31 cellular contexts compared by ENCODE assay signal in the genomic region with DNA sequence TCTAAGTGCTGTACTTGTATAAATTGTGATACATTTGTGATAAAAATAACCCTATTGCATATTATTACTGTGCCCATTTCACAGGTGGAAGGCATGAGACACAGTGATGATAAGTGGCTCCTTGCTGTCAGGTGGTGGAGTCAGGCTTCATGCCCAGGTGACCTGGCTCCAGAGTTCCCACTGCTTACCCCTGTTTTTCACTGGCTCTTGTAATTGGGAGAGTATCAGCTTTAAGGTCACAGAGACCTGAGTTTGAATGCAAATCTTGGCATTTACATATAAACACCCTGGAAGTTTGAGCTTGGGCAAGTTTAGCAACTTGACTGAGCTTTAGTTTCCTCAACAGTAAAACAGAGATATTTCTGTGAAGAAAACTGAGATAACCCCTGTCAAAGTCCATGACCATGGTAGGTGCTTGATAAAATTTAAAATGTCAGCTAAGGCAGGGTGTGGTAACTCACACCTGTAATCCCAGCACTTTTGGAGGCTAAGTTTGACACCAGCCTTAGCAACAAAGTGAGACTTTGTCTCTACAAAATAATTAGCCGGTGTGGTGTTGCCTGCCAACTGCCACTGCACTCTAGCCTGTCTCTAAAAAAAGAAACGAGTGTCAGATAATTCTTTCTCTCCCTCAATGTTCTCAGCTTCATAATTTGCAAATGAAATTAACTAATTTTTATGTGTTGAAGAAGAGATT. TPM values are rescaled to one million over a fixed set of nuclear protein-coding genes. Genes with fewer than 3 reads are reported as not detected.
DNase-seq lines count a peak whose midpoint lies in the region; ATAC-seq, FAIRE-seq and TF ChIP-seq lines count a peak whose summit lies in the region.
"Had no signal": no experiment of that assay in that cellular context is flagged by ENCODE, and none has a peak within 500 bp of the region (broad histone marks: within the 10 kb centered on the region; RNA-seq: fewer than 3 reads in every experiment).

No MANE protein-coding gene starts in this region.

- peaks cover 3% of the 10 kb centered on the region; the same call in 1 of the 2 replicates for H3K4me1 ChIP-seq in HepG2 (ENCODE audit: insufficient read depth, low read length)
- no peaks in the 10 kb centered on the region for H3K4me1 ChIP-seq in right lobe of liver
- H3K4me1 ChIP-seq in heart left ventricle: peaks cover 0 to 20% (median 6%) of the 10 kb centered on the region in 12 donors
- H3K4me1 ChIP-seq in iPS-18a (ENCODE audit: control insufficient read depth, low read depth, low read length): peaks cover 31% of the 10 kb centered on the region
- H3K4me1 ChIP-seq: breast epithelium, tibial nerve had no signal

- no peak for TF ChIP-seq EP300 in HepG2 (IDR thresholded peaks at IDR 0.05; ENCODE audit: low read depth in 2 of 2, low read length in 2 of 2)
- TF ChIP-seq EP300 in HepG2 (CRISPR knock-in tag; IDR thresholded peaks at IDR 0.05; ENCODE audit: borderline replicate concordance): no peak

- no peaks in the 10 kb centered on the region for H3K9me3 ChIP-seq in HepG2 (ENCODE audit: low read length)
- H3K9me3 ChIP-seq in right lobe of liver: no peaks in the 10 kb centered on the region
- no peaks in the 10 kb centered on the region for H3K9me3 ChIP-seq in heart left ventricle
- no peaks in the 10 kb centered on the region for H3K9me3 ChIP-seq in iPS-18a (ENCODE audit: control insufficient read depth, low read depth, low read length)
- H3K9me3 ChIP-seq: breast epithelium, tibial nerve had no signal

- H3K27ac ChIP-seq in HepG2 (ENCODE audit: extremely low read length, insufficient read depth, low read length) (no peak overlapping the region), right lobe of liver (no peak overlapping the region), heart left ventricle (peak overlapping the region in 8 of 12 donors; percentile 7 to 58 (median 33)), iPS-18a (ENCODE audit: low read length) (peak overlapping the region; percentile 22)
- H3K27ac ChIP-seq: breast epithelium, epithelial cell of prostate, skin epidermis, tibial nerve had no signal

- WGBS in HepG2 (ENCODE audit: low lambda C conversion rate): 28% methylated on average over 2 of the region's 2 CpGs
- 56% methylated on average over 2 of the region's 2 CpGs for WGBS in right lobe of liver (ENCODE audit: insufficient coverage, low coverage, low lambda C conversion rate, missing lambda C conversion rate)
- 31 to 48% (median 32%) methylated on average over 2 of the region's 2 CpGs for WGBS in heart left ventricle, 4 donors

- no peak for ATAC-seq in HepG2
- no peak for ATAC-seq in right lobe of liver
- ATAC-seq in heart left ventricle: peak; percentile 71 to 88 (median 82)
- ATAC-seq in stimulated activated naive B cell treated with anti-CD40 and anti-IgM and Interleukin-4, amounts not matched to agents 10 μg/mL and 1 μg/mL and 100 μg/mL, for 72 hours (replicated peaks): peak in 1 of 2 donors; percentile 59
- ATAC-seq: activated CD8-positive, alpha-beta T cell treated with anti-CD3 and anti-CD28 coated beads for 36 hours; activated naive CD4-positive, alpha-beta T cell treated with anti-CD3 and anti-CD28 coated beads, Interleukin-2, amount 50 U/mL, for 72 hours; HCT116; left lobe of liver; naive thymus-derived CD4-positive, alpha-beta T cell had no signal

- TF ChIP-seq CTCF in HepG2 (CRISPR knock-in tag; IDR thresholded peaks at IDR 0.05): no peak
- no peak for TF ChIP-seq CTCF in right lobe of liver (IDR thresholded peaks at IDR 0.05)
- no peak for TF ChIP-seq CTCF in heart left ventricle (IDR thresholded peaks at IDR 0.05)

- peaks cover 0 to 28% of the 10 kb centered on the region in 2 donors for H3K27me3 Mint-ChIP-seq in stimulated activated naive B cell treated with anti-CD40 and anti-IgM and Interleukin-4, amounts not matched to agents 10 μg/mL and 1 μg/mL and 100 μg/mL, for 72 hours

- H3K27me3 ChIP-seq in HepG2 (ENCODE audit: control insufficient read depth in 1 of 2, insufficient read depth in 2 of 2, low read length in 2 of 2) (no peaks in the 10 kb centered on the region; a peak in 1 of 5 replicates), right lobe of liver (no peaks in the 10 kb centered on the region), heart left ventricle (no peaks in the 10 kb centered on the region), iPS-18a (ENCODE audit: control insufficient read depth, insufficient read depth, low read length) (no peaks in the 10 kb centered on the region)
- H3K27me3 ChIP-seq: breast epithelium, tibial nerve had no signal

- H3K79me2 ChIP-seq in HepG2 (ENCODE audit: insufficient read depth, low read length): no peaks in the 10 kb centered on the region

- no peaks in the 10 kb centered on the region for H3K36me3 Mint-ChIP-seq in stimulated activated naive B cell treated with anti-CD40 and anti-IgM and Interleukin-4, amounts not matched to agents 10 μg/mL and 1 μg/mL and 100 μg/mL, for 72 hours

- BruUV-seq in HepG2 (replicated peaks; lab: Mats Ljungman, UMichigan): no TSS peak

- H2AFZ ChIP-seq in HepG2 (ENCODE audit: low read length): no peak overlapping the region

- H3K9ac ChIP-seq in HepG2 (ENCODE audit: insufficient read depth, low read depth, low read length): no peak overlapping the region
- no peak overlapping the region for H3K9ac ChIP-seq in iPS-18a (ENCODE audit: low read length)

- peaks cover 3% of the 10 kb centered on the region in 2 donors for H3K9me3 Mint-ChIP-seq in stimulated activated naive B cell treated with anti-CD40 and anti-IgM and Interleukin-4, amounts not matched to agents 10 μg/mL and 1 μg/mL and 100 μg/mL, for 72 hours
- H3K9me3 Mint-ChIP-seq: activated CD8-positive, alpha-beta T cell treated with anti-CD3 and anti-CD28 coated beads for 36 hours; activated naive CD4-positive, alpha-beta T cell treated with anti-CD3 and anti-CD28 coated beads, Interleukin-2, amount 50 U/mL, for 72 hours; activated T-helper 2 cell treated with anti-CD3 and anti-CD28 coated beads, Interferon-gamma antibody, Interleukin-2, Interleukin-4, amounts not matched to agents 10 μg/mL and 5 μg/mL and 100 μg/mL, durations not matched to agents 14 hours and 24 hours and 36 hours; CD4-positive, alpha-beta T cell; immature natural killer cell had no signal

- DNase-seq in HepG2 (ENCODE audit: low spot score): no peak
- no peak for DNase-seq in right lobe of liver
- DNase-seq in heart left ventricle: peak in 3 of 5 donors; percentile 11 to 44 (median 44)
- DNase-seq in stimulated activated naive B cell treated with anti-CD40 and anti-IgM and Interleukin-4, amounts not matched to agents 10 μg/mL and 1 μg/mL and 100 μg/mL, for 72 hours: no peak
- DNase-seq in NCI-H1694 (lab: John Stamatoyannopoulos, UW): no peak
- DNase-seq in GM03348 (ENCODE audit: low spot score): no peak
- no peak for DNase-seq in DMS 273 (lab: John Stamatoyannopoulos, UW; ENCODE audit: unreplicated experiment)
- DNase-seq: 8988T; activated CD8-positive, alpha-beta T cell treated with anti-CD3 and anti-CD28 coated beads for 36 hours; CD4-positive, alpha-beta T cell; effector CD4-positive, alpha-beta T cell; EL; immature natural killer cell; IMR-90; naive thymus-derived CD4-positive, alpha-beta T cell; NCI-H1048; NCI-H1930; NCI-H226; NCI-H82; RPMI8226 had no signal

- no peak for TF ChIP-seq POLR2A in HepG2 (IDR thresholded peaks at IDR 0.05; ENCODE audit: insufficient read depth in 1 of 2, low read depth in 2 of 2, low read length in 2 of 2)
- TF ChIP-seq POLR2A in right lobe of liver (IDR thresholded peaks at IDR 0.05): no peak
- TF ChIP-seq POLR2A in heart left ventricle (IDR thresholded peaks at IDR 0.05): no peak

- no peak overlapping the region for H3K4me3 ChIP-seq in HepG2 (replicated peaks in 1 of 3; ENCODE audit: insufficient read depth in 1 of 3, low read depth in 2 of 3, low read length in 3 of 3)
- no peak overlapping the region for H3K4me3 ChIP-seq in right lobe of liver
- H3K4me3 ChIP-seq in heart left ventricle: no peak overlapping the region
- H3K4me3 ChIP-seq in iPS-18a (ENCODE audit: low read length): peak overlapping the region; percentile 21
- H3K4me3 ChIP-seq: breast epithelium, skin epidermis, tibial nerve had no signal

- in situ Hi-C loops in HepG2 (cut with HindIII; ENCODE audit: extremely low pct_ligation_motif_present, low pct_unique_long_range_greater_than_20kb): no loop called here

- POLR2A ChIA-PET in HepG2 (lab: Yijun Ruan, JAX): no interaction called here

- no peak for TF ChIP-seq RAD21 in HepG2 (CRISPR knock-in tag; IDR thresholded peaks at IDR 0.05)

- no peak overlapping the region for H3K4me2 ChIP-seq in HepG2 (ENCODE audit: low read depth, low read length)

- CTCF ChIA-PET in HepG2 (lab: Yijun Ruan, JAX; ENCODE audit: low intra/inter-chr PET ratio, low total read pairs): no interaction called here

- intact Hi-C loops in HepG2 (cut with micrococcal nuclease; ENCODE audit: unreplicated experiment) (no loop called here), right lobe of liver (cut with DNase I) (no loop called here), heart left ventricle (cut with DNase I) (no loop called here)

- no peak for FAIRE-seq in HepG2 (lab: Jason Lieb, UNC)
- FAIRE-seq: GM19239 had no signal

- no peak overlapping the region for H3K4me3 Mint-ChIP-seq in stimulated activated naive B cell treated with anti-CD40 and anti-IgM and Interleukin-4, amounts not matched to agents 10 μg/mL and 1 μg/mL and 100 μg/mL, for 72 hours
- H3K4me3 Mint-ChIP-seq: activated CD8-positive, alpha-beta T cell treated with anti-CD3 and anti-CD28 coated beads for 36 hours; CD4-positive, alpha-beta T cell; immature natural killer cell; naive thymus-derived CD4-positive, alpha-beta T cell; T-helper 1 cell treated with Interleukin-12 subunit alpha and Interleukin-12 subunit beta and Interleukin-4 antibody, amounts not matched to agents 30 μg/mL and 1 μg/mL, for 36 hours had no signal

- no peaks in the 10 kb centered on the region for H4K20me1 ChIP-seq in HepG2 (ENCODE audit: insufficient read depth, low read length)

- H3K36me3 ChIP-seq in HepG2 (replicated peaks in 1 of 2; ENCODE audit: control insufficient read depth in 1 of 2, insufficient read depth in 2 of 2, low read length in 2 of 2) (no peaks in the 10 kb centered on the region), right lobe of liver (no peaks in the 10 kb centered on the region), heart left ventricle (no peaks in the 10 kb centered on the region), iPS-18a (ENCODE audit: control insufficient read depth, low read depth, low read length) (no peaks in the 10 kb centered on the region)
- H3K36me3 ChIP-seq: breast epithelium, tibial nerve had no signal

- H3K27ac Mint-ChIP-seq in stimulated activated naive B cell treated with anti-CD40 and anti-IgM and Interleukin-4, amounts not matched to agents 10 μg/mL and 1 μg/mL and 100 μg/mL, for 72 hours: peak overlapping the region; percentile 62
- H3K27ac Mint-ChIP-seq: activated CD8-positive, alpha-beta T cell treated with anti-CD3 and anti-CD28 coated beads for 36 hours; activated naive CD4-positive, alpha-beta T cell treated with anti-CD3 and anti-CD28 coated beads, Interleukin-2, amount 50 U/mL, for 72 hours; activated T-helper 2 cell treated with anti-CD3 and anti-CD28 coated beads, Interferon-gamma antibody, Interleukin-2, Interleukin-4, amounts not matched to agents 10 μg/mL and 5 μg/mL and 100 μg/mL, durations not matched to agents 14 hours and 24 hours and 36 hours; CD4-positive, alpha-beta T cell; immature natural killer cell; naive thymus-derived CD4-positive, alpha-beta T cell; T-helper 1 cell treated with Interleukin-12 subunit alpha and Interleukin-12 subunit beta and Interleukin-4 antibody, amounts not matched to agents 30 μg/mL and 1 μg/mL, for 36 hours had no signal

- peaks cover 0 to 14% of the 10 kb centered on the region in 2 donors for H3K4me1 Mint-ChIP-seq in stimulated activated naive B cell treated with anti-CD40 and anti-IgM and Interleukin-4, amounts not matched to agents 10 μg/mL and 1 μg/mL and 100 μg/mL, for 72 hours
- H3K4me1 Mint-ChIP-seq: immature natural killer cell had no signal

RNA-seq across cellular contexts. Expression of gene MAT2B, which starts 29.2 kb away (rescaled TPM):
- total RNA-seq in HepG2 (2016; rRNA removed; fragmentation: Illumina TruSeq; extraction: Trizol) (37.1 and 62.6 TPM in 2 replicates), right lobe of liver (10 to 100 TPM; 21.6 to 40.7 (median 26.6) TPM), heart left ventricle (10 to 100 TPM; 46.3 to 61.6 (median 59.3) TPM)
- 6.2 and 9.1 TPM in 2 replicates for total RNA-seq in HepG2 (2016; cell fraction: cytosol; rRNA removed; fragmentation: Illumina TruSeq; extraction: Trizol; ENCODE audit: low read depth)
- total RNA-seq in HepG2 (2016; cell fraction: insoluble cytoplasmic fraction; rRNA removed; fragmentation: Illumina TruSeq; extraction: Trizol): 34.8 and 58.6 TPM in 2 replicates
- 17.7 and 20.1 TPM in 2 replicates for total RNA-seq in HepG2 (2016; cell fraction: membrane; rRNA removed; fragmentation: Illumina TruSeq; extraction: Trizol)
- 16.6 and 17.4 TPM in 2 replicates for total RNA-seq in HepG2 (2016; cell fraction: nucleus; rRNA removed; fragmentation: Illumina TruSeq; extraction: Trizol)
- polyA plus RNA-seq in HepG2 (2011; rRNA removed) (15.5 and 20.2 TPM in 2 replicates), heart left ventricle (10 to 100 TPM; 33.8 to 53.4 TPM)
- 7.8 and 11.6 TPM in 2 replicates for polyA plus RNA-seq in HepG2 (2011; cell fraction: cytosol; rRNA removed)
- 4.0 and 6.1 TPM in 2 replicates for polyA plus RNA-seq in HepG2 (2011; cell fraction: nucleus; rRNA removed)
- polyA plus RNA-seq in HepG2 (2012): 22.2 and 28.7 TPM in 2 replicates
- polyA plus RNA-seq in HepG2 (2016; cell fraction: cytosol; fragmentation: Illumina TruSeq; extraction: Trizol; ENCODE audit: low read depth): 4.8 and 5.1 TPM in 2 replicates
- polyA plus RNA-seq in HepG2 (2016; cell fraction: insoluble cytoplasmic fraction; fragmentation: Illumina TruSeq; extraction: Trizol; ENCODE audit: low read depth): 63.0 and 65.8 TPM in 2 replicates
- polyA plus RNA-seq in HepG2 (2016; cell fraction: membrane; fragmentation: Illumina TruSeq; extraction: Trizol; ENCODE audit: low read depth): 13.8 and 14.9 TPM in 2 replicates
- 29.1 and 30.8 TPM in 2 replicates for polyA plus RNA-seq in HepG2 (2016; cell fraction: nucleus; fragmentation: Illumina TruSeq; extraction: Trizol; ENCODE audit: insufficient read depth, low read depth)
- polyA minus RNA-seq in HepG2 (2011; rRNA and poly(A)+ RNA removed; ENCODE audit: low replicate concordance): 9.1 and 29.7 TPM in 2 replicates
- 12.3 and 12.4 TPM in 2 replicates for polyA minus RNA-seq in HepG2 (2011; cell fraction: cytosol; rRNA and poly(A)+ RNA removed)
- 6.4 and 8.3 TPM in 2 replicates for polyA minus RNA-seq in HepG2 (2011; cell fraction: nucleus; rRNA and poly(A)+ RNA removed)

Comparison
In these comparisons a context has a peak if more than half of its experiments do, and no peak if none do; other contexts are left out.
1. ATAC-seq: peak in heart left ventricle (4 of 4); none in HepG2 (single experiment) and right lobe of liver (0 of 4).
2. DNase-seq: peak in heart left ventricle (3 of 5); none in HepG2 (single experiment), right lobe of liver (0 of 3), stimulated activated naive B cell treated with anti-CD40 and anti-IgM and Interleukin-4, amounts not matched to agents 10 μg/mL and 1 μg/mL and 100 μg/mL, for 72 hours (single experiment), NCI-H1694 (single experiment), GM03348 (single experiment) and DMS 273 (single experiment).
3. H3K27ac ChIP-seq: peak in heart left ventricle (8 of 12) and iPS-18a (single experiment); none in HepG2 (single experiment) and right lobe of liver (0 of 3).